ENCODE assay signal across 1 cellular context in the genomic region with DNA sequence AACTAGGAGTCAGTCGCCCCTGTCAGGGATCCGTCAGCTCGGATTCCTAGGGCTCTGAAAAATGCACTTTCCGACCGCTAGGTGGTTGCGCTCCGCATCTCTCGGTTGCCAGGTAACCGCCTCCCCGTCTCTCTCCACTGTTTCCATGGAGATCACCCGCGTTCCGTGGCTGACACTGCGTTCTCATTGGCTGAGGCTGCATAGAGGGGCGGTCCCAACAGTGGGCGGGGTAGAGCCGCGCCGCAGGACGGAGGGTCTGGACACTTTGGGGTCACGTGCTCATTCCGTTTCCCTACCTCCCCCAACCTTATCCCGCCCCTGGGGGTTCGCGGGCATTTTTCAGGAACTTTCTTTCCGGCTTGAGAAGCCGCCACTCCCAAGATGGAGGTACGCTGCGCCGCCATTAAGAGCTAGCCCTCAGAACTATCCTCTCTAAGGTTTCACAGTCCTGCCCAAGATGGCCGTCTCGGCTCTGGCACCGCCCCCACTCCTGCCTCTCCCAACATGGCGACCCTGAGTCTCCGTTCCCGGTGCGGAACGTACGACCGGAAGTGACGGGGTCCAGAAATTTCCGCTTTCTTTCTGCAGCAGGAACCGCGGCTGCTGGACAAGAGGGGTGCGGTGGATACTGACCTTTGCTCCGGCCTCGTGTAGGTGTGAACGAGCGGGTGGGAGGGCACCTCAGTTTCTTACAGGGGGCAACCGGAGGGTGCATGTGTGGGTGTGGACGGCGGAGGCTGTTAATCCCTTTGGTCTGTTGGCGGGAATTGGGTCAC.
TF ChIP-seq lines count a peak whose summit lies in the region.

A gene (minus strand): TSS at position 65 of the 776 bp plus-strand sequence. CDS start 105 bp downstream, outside the sequence.
A gene with protein sequence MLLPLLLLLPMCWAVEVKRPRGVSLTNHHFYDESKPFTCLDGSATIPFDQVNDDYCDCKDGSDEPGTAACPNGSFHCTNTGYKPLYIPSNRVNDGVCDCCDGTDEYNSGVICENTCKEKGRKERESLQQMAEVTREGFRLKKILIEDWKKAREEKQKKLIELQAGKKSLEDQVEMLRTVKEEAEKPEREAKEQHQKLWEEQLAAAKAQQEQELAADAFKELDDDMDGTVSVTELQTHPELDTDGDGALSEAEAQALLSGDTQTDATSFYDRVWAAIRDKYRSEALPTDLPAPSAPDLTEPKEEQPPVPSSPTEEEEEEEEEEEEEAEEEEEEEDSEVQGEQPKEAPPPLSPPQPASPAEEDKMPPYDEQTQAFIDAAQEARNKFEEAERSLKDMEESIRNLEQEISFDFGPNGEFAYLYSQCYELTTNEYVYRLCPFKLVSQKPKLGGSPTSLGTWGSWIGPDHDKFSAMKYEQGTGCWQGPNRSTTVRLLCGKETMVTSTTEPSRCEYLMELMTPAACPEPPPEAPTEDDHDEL (plus strand): TSS at position 579 of the 776 bp plus-strand sequence. CDS start 483 bp downstream, outside the sequence.

TF ChIP-seq in HepG2, 621 proteins besides CTCF, POLR2A, EP300 and RAD21 (continued from another document and continues in another):
- TF ChIP-seq, protein P1, sequence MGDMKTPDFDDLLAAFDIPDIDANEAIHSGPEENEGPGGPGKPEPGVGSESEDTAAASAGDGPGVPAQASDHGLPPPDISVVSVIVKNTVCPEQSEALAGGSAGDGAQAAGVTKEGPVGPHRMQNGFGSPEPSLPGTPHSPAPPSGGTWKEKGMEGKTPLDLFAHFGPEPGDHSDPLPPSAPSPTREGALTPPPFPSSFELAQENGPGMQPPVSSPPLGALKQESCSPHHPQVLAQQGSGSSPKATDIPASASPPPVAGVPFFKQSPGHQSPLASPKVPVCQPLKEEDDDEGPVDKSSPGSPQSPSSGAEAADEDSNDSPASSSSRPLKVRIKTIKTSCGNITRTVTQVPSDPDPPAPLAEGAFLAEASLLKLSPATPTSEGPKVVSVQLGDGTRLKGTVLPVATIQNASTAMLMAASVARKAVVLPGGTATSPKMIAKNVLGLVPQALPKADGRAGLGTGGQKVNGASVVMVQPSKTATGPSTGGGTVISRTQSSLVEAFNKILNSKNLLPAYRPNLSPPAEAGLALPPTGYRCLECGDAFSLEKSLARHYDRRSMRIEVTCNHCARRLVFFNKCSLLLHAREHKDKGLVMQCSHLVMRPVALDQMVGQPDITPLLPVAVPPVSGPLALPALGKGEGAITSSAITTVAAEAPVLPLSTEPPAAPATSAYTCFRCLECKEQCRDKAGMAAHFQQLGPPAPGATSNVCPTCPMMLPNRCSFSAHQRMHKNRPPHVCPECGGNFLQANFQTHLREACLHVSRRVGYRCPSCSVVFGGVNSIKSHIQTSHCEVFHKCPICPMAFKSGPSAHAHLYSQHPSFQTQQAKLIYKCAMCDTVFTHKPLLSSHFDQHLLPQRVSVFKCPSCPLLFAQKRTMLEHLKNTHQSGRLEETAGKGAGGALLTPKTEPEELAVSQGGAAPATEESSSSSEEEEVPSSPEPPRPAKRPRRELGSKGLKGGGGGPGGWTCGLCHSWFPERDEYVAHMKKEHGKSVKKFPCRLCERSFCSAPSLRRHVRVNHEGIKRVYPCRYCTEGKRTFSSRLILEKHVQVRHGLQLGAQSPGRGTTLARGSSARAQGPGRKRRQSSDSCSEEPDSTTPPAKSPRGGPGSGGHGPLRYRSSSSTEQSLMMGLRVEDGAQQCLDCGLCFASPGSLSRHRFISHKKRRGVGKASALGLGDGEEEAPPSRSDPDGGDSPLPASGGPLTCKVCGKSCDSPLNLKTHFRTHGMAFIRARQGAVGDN (CRISPR knock-in tag; IDR thresholded peaks at IDR 0.05): peak; percentile 91
- peak; percentile 69; the same call in 1 of the 2 replicates for TF ChIP-seq RFX5 (IDR thresholded peaks at IDR 0.05; ENCODE audit: low read depth, low read length)
- peak; percentile 90 for TF ChIP-seq POLR2AphosphoS5 (IDR thresholded peaks at IDR 0.05; ENCODE audit: low read depth, low read length)
- peak; percentile 61 for TF ChIP-seq HNRNPLL (IDR thresholded peaks at IDR 0.05; ENCODE audit: low read depth, low read length, poor library complexity, severe bottlenecking)
- peak; percentile 79 for TF ChIP-seq TBX3 (IDR thresholded peaks at IDR 0.05; ENCODE audit: borderline replicate concordance)
- TF ChIP-seq, protein P2, sequence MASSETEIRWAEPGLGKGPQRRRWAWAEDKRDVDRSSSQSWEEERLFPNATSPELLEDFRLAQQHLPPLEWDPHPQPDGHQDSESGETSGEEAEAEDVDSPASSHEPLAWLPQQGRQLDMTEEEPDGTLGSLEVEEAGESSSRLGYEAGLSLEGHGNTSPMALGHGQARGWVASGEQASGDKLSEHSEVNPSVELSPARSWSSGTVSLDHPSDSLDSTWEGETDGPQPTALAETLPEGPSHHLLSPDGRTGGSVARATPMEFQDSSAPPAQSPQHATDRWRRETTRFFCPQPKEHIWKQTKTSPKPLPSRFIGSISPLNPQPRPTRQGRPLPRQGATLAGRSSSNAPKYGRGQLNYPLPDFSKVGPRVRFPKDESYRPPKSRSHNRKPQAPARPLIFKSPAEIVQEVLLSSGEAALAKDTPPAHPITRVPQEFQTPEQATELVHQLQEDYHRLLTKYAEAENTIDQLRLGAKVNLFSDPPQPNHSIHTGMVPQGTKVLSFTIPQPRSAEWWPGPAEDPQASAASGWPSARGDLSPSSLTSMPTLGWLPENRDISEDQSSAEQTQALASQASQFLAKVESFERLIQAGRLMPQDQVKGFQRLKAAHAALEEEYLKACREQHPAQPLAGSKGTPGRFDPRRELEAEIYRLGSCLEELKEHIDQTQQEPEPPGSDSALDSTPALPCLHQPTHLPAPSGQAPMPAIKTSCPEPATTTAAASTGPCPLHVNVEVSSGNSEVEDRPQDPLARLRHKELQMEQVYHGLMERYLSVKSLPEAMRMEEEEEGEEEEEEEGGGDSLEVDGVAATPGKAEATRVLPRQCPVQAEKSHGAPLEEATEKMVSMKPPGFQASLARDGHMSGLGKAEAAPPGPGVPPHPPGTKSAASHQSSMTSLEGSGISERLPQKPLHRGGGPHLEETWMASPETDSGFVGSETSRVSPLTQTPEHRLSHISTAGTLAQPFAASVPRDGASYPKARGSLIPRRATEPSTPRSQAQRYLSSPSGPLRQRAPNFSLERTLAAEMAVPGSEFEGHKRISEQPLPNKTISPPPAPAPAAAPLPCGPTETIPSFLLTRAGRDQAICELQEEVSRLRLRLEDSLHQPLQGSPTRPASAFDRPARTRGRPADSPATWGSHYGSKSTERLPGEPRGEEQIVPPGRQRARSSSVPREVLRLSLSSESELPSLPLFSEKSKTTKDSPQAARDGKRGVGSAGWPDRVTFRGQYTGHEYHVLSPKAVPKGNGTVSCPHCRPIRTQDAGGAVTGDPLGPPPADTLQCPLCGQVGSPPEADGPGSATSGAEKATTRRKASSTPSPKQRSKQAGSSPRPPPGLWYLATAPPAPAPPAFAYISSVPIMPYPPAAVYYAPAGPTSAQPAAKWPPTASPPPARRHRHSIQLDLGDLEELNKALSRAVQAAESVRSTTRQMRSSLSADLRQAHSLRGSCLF (CRISPR knock-in tag; IDR thresholded peaks at IDR 0.05; ENCODE audit: borderline replicate concordance): no peak
- TF ChIP-seq ZNF501 (CRISPR knock-in tag; IDR thresholded peaks at IDR 0.05): peak; percentile 97
- TF ChIP-seq SALL1 (CRISPR knock-in tag; IDR thresholded peaks at IDR 0.05): peak; percentile 60
- TF ChIP-seq ZNF180 (CRISPR knock-in tag; IDR thresholded peaks at IDR 0.05; ENCODE audit: borderline replicate concordance, low read depth): no peak
- TF ChIP-seq BORCS8-MEF2B (CRISPR knock-in tag; IDR thresholded peaks at IDR 0.05): peak; percentile 92
- TF ChIP-seq, protein P3, sequence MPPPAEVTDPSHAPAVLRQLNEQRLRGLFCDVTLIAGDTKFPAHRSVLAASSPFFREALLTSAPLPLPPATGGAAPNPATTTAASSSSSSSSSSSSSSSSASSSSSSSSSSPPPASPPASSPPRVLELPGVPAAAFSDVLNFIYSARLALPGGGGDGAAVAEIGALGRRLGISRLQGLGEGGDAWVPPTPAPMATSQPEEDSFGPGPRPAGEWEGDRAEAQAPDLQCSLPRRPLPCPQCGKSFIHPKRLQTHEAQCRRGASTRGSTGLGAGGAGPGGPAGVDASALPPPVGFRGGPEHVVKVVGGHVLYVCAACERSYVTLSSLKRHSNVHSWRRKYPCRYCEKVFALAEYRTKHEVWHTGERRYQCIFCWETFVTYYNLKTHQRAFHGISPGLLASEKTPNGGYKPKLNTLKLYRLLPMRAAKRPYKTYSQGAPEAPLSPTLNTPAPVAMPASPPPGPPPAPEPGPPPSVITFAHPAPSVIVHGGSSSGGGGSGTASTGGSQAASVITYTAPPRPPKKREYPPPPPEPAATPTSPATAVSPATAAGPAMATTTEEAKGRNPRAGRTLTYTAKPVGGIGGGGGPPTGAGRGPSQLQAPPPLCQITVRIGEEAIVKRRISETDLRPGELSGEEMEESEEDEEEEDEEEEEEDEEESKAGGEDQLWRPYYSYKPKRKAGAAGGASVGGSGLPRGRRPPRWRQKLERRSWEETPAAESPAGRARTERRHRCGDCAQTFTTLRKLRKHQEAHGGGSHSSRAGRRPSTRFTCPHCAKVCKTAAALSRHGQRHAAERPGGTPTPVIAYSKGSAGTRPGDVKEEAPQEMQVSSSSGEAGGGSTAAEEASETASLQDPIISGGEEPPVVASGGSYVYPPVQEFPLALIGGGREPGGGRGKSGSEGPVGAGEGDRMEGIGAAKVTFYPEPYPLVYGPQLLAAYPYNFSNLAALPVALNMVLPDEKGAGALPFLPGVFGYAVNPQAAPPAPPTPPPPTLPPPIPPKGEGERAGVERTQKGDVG (CRISPR knock-in tag; IDR thresholded peaks at IDR 0.05; ENCODE audit: borderline replicate concordance): no peak
- TF ChIP-seq, protein P4, sequence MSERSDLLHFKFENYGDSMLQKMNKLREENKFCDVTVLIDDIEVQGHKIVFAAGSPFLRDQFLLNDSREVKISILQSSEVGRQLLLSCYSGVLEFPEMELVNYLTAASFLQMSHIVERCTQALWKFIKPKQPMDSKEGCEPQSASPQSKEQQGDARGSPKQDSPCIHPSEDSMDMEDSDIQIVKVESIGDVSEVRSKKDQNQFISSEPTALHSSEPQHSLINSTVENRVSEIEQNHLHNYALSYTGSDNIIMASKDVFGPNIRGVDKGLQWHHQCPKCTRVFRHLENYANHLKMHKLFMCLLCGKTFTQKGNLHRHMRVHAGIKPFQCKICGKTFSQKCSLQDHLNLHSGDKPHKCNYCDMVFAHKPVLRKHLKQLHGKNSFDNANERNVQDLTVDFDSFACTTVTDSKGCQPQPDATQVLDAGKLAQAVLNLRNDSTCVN (CRISPR knock-in tag; IDR thresholded peaks at IDR 0.05; ENCODE audit: borderline replicate concordance): 0 out of 2 replicates have a peak, but pooled peaks have one; percentile 26
- TF ChIP-seq ZNF883 (CRISPR knock-in tag; IDR thresholded peaks at IDR 0.05; ENCODE audit: not compliant biosample characterization): peak; percentile 48
- TF ChIP-seq, protein P5, sequence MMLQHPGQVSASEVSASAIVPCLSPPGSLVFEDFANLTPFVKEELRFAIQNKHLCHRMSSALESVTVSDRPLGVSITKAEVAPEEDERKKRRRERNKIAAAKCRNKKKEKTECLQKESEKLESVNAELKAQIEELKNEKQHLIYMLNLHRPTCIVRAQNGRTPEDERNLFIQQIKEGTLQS (CRISPR knock-in tag; IDR thresholded peaks at IDR 0.05): no peak
- peak; percentile 75; the same call in 1 of the 2 replicates for TF ChIP-seq ZNF264 (CRISPR knock-in tag; IDR thresholded peaks at IDR 0.05)
- TF ChIP-seq ZFP37 (CRISPR knock-in tag; IDR thresholded peaks at IDR 0.05; ENCODE audit: borderline replicate concordance): no peak; the same call in 1 of the 2 replicates
- TF ChIP-seq SIX4 (CRISPR knock-in tag; IDR thresholded peaks at IDR 0.05): peak; percentile 9; the same call in 1 of the 2 replicates
- no peak; the same call in 1 of the 2 replicates for TF ChIP-seq ZNF138 (CRISPR knock-in tag; IDR thresholded peaks at IDR 0.05; ENCODE audit: low read depth)
- no peak for TF ChIP-seq ZNF83 (CRISPR knock-in tag; IDR thresholded peaks at IDR 0.05; ENCODE audit: borderline replicate concordance)
- TF ChIP-seq, protein P6, sequence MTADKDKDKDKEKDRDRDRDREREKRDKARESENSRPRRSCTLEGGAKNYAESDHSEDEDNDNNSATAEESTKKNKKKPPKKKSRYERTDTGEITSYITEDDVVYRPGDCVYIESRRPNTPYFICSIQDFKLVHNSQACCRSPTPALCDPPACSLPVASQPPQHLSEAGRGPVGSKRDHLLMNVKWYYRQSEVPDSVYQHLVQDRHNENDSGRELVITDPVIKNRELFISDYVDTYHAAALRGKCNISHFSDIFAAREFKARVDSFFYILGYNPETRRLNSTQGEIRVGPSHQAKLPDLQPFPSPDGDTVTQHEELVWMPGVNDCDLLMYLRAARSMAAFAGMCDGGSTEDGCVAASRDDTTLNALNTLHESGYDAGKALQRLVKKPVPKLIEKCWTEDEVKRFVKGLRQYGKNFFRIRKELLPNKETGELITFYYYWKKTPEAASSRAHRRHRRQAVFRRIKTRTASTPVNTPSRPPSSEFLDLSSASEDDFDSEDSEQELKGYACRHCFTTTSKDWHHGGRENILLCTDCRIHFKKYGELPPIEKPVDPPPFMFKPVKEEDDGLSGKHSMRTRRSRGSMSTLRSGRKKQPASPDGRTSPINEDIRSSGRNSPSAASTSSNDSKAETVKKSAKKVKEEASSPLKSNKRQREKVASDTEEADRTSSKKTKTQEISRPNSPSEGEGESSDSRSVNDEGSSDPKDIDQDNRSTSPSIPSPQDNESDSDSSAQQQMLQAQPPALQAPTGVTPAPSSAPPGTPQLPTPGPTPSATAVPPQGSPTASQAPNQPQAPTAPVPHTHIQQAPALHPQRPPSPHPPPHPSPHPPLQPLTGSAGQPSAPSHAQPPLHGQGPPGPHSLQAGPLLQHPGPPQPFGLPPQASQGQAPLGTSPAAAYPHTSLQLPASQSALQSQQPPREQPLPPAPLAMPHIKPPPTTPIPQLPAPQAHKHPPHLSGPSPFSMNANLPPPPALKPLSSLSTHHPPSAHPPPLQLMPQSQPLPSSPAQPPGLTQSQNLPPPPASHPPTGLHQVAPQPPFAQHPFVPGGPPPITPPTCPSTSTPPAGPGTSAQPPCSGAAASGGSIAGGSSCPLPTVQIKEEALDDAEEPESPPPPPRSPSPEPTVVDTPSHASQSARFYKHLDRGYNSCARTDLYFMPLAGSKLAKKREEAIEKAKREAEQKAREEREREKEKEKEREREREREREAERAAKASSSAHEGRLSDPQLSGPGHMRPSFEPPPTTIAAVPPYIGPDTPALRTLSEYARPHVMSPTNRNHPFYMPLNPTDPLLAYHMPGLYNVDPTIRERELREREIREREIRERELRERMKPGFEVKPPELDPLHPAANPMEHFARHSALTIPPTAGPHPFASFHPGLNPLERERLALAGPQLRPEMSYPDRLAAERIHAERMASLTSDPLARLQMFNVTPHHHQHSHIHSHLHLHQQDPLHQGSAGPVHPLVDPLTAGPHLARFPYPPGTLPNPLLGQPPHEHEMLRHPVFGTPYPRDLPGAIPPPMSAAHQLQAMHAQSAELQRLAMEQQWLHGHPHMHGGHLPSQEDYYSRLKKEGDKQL (CRISPR knock-in tag; IDR thresholded peaks at IDR 0.05; ENCODE audit: low read depth): no peak; the same call in 1 of the 2 replicates
- TF ChIP-seq, protein P7, sequence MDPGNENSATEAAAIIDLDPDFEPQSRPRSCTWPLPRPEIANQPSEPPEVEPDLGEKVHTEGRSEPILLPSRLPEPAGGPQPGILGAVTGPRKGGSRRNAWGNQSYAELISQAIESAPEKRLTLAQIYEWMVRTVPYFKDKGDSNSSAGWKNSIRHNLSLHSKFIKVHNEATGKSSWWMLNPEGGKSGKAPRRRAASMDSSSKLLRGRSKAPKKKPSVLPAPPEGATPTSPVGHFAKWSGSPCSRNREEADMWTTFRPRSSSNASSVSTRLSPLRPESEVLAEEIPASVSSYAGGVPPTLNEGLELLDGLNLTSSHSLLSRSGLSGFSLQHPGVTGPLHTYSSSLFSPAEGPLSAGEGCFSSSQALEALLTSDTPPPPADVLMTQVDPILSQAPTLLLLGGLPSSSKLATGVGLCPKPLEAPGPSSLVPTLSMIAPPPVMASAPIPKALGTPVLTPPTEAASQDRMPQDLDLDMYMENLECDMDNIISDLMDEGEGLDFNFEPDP (CRISPR knock-in tag; conservative IDR thresholded peaks at IDR 0.05): 0 out of 2 replicates have a peak, but pooled peaks have one; percentile 74
- TF ChIP-seq CBX2 (IDR thresholded peaks at IDR 0.05; ENCODE audit: low read depth, low read length): no peak
- no peak for TF ChIP-seq CBX2 (CRISPR knock-in tag; IDR thresholded peaks at IDR 0.05; ENCODE audit: low read depth)
- TF ChIP-seq ZNF607 (CRISPR knock-in tag; IDR thresholded peaks at IDR 0.05; ENCODE audit: borderline replicate concordance): peak; percentile 79; the same call in 1 of the 2 replicates
